ENCODE assay signal across 8 cellular contexts in genomic region chr7:44122529-44122928, GRCh38. TPM values are rescaled to one million over a fixed set of nuclear protein-coding genes. Genes with fewer than 3 reads are reported as not detected.
DNase-seq lines count a peak whose midpoint lies in the region; ATAC-seq, FAIRE-seq and TF ChIP-seq lines count a peak whose summit lies in the region.

No MANE protein-coding gene starts in this region.

- FAIRE-seq in pancreas (lab: Jason Lieb, UNC) = no peak
- FAIRE-seq in frontal cortex (lab: Jason Lieb, UNC) = no peak

- peak overlapping the region; percentile 84 for H3K4me2 ChIP-seq in DOHH2 (ENCODE audit: low read length)
- H3K4me2 ChIP-seq in OCI-LY3 (ENCODE audit: low read length) = peak overlapping the region; percentile 95

- H3K27me3 ChIP-seq in DOHH2 (ENCODE audit: control insufficient read depth, low read length) (no peaks in the 10 kb centered on the region), OCI-LY3 (ENCODE audit: low read depth, low read length) (no peaks in the 10 kb centered on the region), pancreas (no peaks in the 10 kb centered on the region)

- H3K27ac ChIP-seq in DOHH2 (ENCODE audit: low read depth, low read length) (peak overlapping the region; percentile 44), OCI-LY3 (ENCODE audit: low read length) (peak overlapping the region; percentile 30), pancreas (peak overlapping the region in 1 of 4 donors; percentile 74)

- peaks cover 49% of the 10 kb centered on the region for H3K36me3 ChIP-seq in DOHH2 (ENCODE audit: control insufficient read depth, low read length)
- peaks cover 38% of the 10 kb centered on the region for H3K36me3 ChIP-seq in OCI-LY3 (replicated peaks; ENCODE audit: low read depth, low read length)
- H3K36me3 ChIP-seq in pancreas = peaks cover 0 to 3% (median 0%) of the 10 kb centered on the region in 3 donors

- H3K9me3 ChIP-seq in DOHH2 (ENCODE audit: control insufficient read depth, insufficient read depth, low read length) (no peaks in the 10 kb centered on the region), OCI-LY3 (ENCODE audit: insufficient read depth, low read length) (no peaks in the 10 kb centered on the region), pancreas (no peaks in the 10 kb centered on the region)

- TF ChIP-seq CTCF in DOHH2 (IDR thresholded peaks at IDR 0.05; ENCODE audit: low read depth, low read length, poor library complexity, severe bottlenecking) (no peak), OCI-LY3 (IDR thresholded peaks at IDR 0.05; ENCODE audit: low read depth, low read length) (no peak), epithelial cell of esophagus (IDR thresholded peaks at IDR 0.05; ENCODE audit: insufficient read depth, low read depth, low read length, missing control alignments) (no peak), pancreas (IDR thresholded peaks at IDR 0.05) (no peak)

- H3K4me3 ChIP-seq in DOHH2 (ENCODE audit: low read length) (peak overlapping the region; percentile 78), OCI-LY3 (ENCODE audit: low read length) (peak overlapping the region; percentile 92), epithelial cell of esophagus (ENCODE audit: low read length) (peak overlapping the region; percentile 66), pancreas (peak overlapping the region; percentile 58 to 80 (median 72))

- H4K20me1 ChIP-seq in DOHH2 (ENCODE audit: control insufficient read depth, insufficient read depth, low read depth, low read length) (no peaks in the 10 kb centered on the region), OCI-LY3 (ENCODE audit: insufficient read depth, low read length) (0 out of 2 replicates have a peak, but pooled peaks cover 9% of the 10 kb centered on the region)

- H3K79me2 ChIP-seq in DOHH2 (ENCODE audit: control insufficient read depth, low read length) (peaks cover 56% of the 10 kb centered on the region), OCI-LY3 (ENCODE audit: low read length) (peaks cover 48% of the 10 kb centered on the region)

- H2AFZ ChIP-seq in OCI-LY3 (ENCODE audit: low read depth, low read length) = no peak overlapping the region

- DNase-seq in epithelial cell of esophagus (ENCODE audit: low read depth) (no peak), pancreas (peak in 1 of 6 donors; percentile 5), GOT3 (lab: John Stamatoyannopoulos, UW) (no peak), frontal cortex (ENCODE audit: low spot score in 2 of 2) (no peak), NOMO-1 treated with DMSO at 0.1 percent for 48 hours (lab: John Stamatoyannopoulos, UW; ENCODE audit: unreplicated experiment) (no peak)

- no peaks in the 10 kb centered on the region for H3K9me2 ChIP-seq in DOHH2 (replicated peaks; ENCODE audit: control insufficient read depth, low read length)

- peaks cover 56% of the 10 kb centered on the region for H3K4me1 ChIP-seq in DOHH2 (ENCODE audit: control insufficient read depth, low read length)
- H3K4me1 ChIP-seq in OCI-LY3 (ENCODE audit: low read length) = peaks cover 8% of the 10 kb centered on the region
- H3K4me1 ChIP-seq in pancreas = peaks cover 5 to 8% (median 7%) of the 10 kb centered on the region in 3 donors

- peaks cover 13% of the 10 kb centered on the region for H3F3A ChIP-seq in DOHH2 (ENCODE audit: control insufficient read depth, insufficient read depth)

- intact Hi-C loops in pancreas (cut with DNase I) = no loop called here

- WGBS in pancreas, 2 donors = 37 to 48% methylated on average over 1 of the region's 1 CpG

- ATAC-seq in pancreas (no peak), HG03469 (IDR thresholded peaks at IDR 0.05; ENCODE audit: unreplicated experiment) (no peak)

- H3K9ac ChIP-seq in OCI-LY3 (ENCODE audit: low read length) = peak overlapping the region; percentile 65

RNA-seq across cellular contexts. Expression of gene POLD2, which starts 0.8 kb away (rescaled TPM):
- 10 to 100 TPM; 40.6 to 57.3 (median 47.7) TPM for total RNA-seq in pancreas
- 10 to 100 TPM; 68.3 to 86.4 TPM for polyA plus RNA-seq in pancreas
- 46.1 TPM for total RNA-seq in frontal cortex

RNA-seq across cellular contexts. Expression of gene AEBP1, which starts 18.4 kb away (rescaled TPM):
- 10 to 100 TPM in 3 of 6 donors, 1 to 10 TPM in 3; 5.1 to 49.3 (median 11.5) TPM for total RNA-seq in pancreas
- polyA plus RNA-seq in pancreas = 10 to 100 TPM; 19.9 to 21.4 TPM
- 4.1 TPM for total RNA-seq in frontal cortex

RNA-seq across cellular contexts. Expression of gene MYL7, which starts 18.6 kb away (rescaled TPM):
- total RNA-seq in pancreas = under 1 TPM in 1 of 6 donors, not detected in 5; 0.94 TPM
- 1 to 10 TPM; 1.9 to 2.3 TPM for polyA plus RNA-seq in pancreas
- total RNA-seq in frontal cortex = 1.6 TPM

RNA-seq across cellular contexts. Expression of gene POLM, which starts 40.2 kb away (rescaled TPM):
- 10 to 100 TPM in 5 of 6 donors, 1 to 10 TPM in 1; 9.0 to 16.4 (median 11.5) TPM for total RNA-seq in pancreas
- 10 to 100 TPM; 21.0 to 28.6 TPM for polyA plus RNA-seq in pancreas
- 3.7 TPM for total RNA-seq in frontal cortex

RNA-seq across cellular contexts. Expression of gene PGAM2, which starts 57.2 kb away (rescaled TPM):
- total RNA-seq in pancreas = under 1 TPM in 5 of 6 donors, not detected in 1; 0.49 to 0.73 (median 0.59) TPM
- 1 to 10 TPM; 3.3 to 6.7 TPM for polyA plus RNA-seq in pancreas
- total RNA-seq in frontal cortex = 4.5 TPM
